In the genomic region with DNA sequence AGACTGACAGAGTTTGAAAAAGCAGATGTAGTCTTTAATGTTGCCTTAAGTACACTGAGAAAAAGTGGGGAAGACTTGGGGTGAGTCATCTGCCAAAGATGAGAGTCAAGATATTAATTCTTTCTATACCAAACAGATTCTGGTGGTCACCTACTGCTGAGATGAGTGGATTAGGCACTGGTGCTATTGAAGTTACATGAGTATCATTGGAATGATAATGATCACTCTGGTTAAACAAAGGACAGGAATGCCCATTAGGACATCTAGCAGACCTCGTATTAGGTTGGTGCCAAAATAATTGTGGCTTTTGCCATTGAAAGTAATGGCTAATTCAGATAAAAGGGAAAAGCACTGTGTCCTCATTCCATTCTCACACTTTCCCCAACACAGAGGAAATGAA, we compare ENCODE assay signal across 21 cellular contexts.
"Had no signal": no experiment of that assay in that cellular context is flagged by ENCODE, and none has a peak within 500 bp of the region (broad histone marks: within the 10 kb centered on the region; RNA-seq: fewer than 3 reads in every experiment).

No MANE protein-coding gene starts in this region.

- H3K27me3 Mint-ChIP-seq: activated CD4-positive, alpha-beta T cell treated with anti-CD3 and anti-CD28 coated beads, Interleukin-2, amount 10 ng/mL, durations not matched to agents 7 days and 5 days; activated naive CD8-positive, alpha-beta T cell had no signal

- H3K4me1 ChIP-seq: esophagus muscularis mucosa, gastroesophageal sphincter, prostate gland, right atrium auricular region, thyroid gland had no signal

- H3K9me3 ChIP-seq: esophagus muscularis mucosa, gastroesophageal sphincter, prostate gland, right atrium auricular region, thyroid gland had no signal

- H3K27me3 ChIP-seq: cardiac muscle cell, esophagus muscularis mucosa, gastroesophageal sphincter, right atrium auricular region, thyroid gland had no signal

- H3K27ac ChIP-seq: cardiac muscle cell, esophagus muscularis mucosa, gastroesophageal sphincter, prostate gland, right atrium auricular region, thyroid gland had no signal

- ATAC-seq: activated CD4-positive, CD25-positive, alpha-beta regulatory T cell treated with anti-CD3 and anti-CD28 coated beads, Interleukin-2, amount 50 U/mL, for 24 hours; gastroesophageal sphincter; left ventricle myocardium superior had no signal

- H3K4me3 ChIP-seq: cardiac muscle cell, esophagus muscularis mucosa, gastroesophageal sphincter, prostate gland, right atrium auricular region, thyroid gland had no signal

- DNase-seq: activated CD4-positive, alpha-beta T cell treated with anti-CD3 and anti-CD28 coated beads, Interleukin-2, amount 10 ng/mL, durations not matched to agents 7 days and 5 days; activated CD8-positive, alpha-beta memory T cell treated with anti-CD3 and anti-CD28 coated beads, Interleukin-2, amount 50 U/mL, for 4 hours; aorta; dermis blood vessel endothelial cell; effector memory CD4-positive, alpha-beta T cell; immature natural killer cell; left ventricle myocardium superior; stimulated activated CD4-positive, alpha-beta T cell treated with anti-CD3 and anti-CD28 coated beads, Interleukin-12 subunit alpha, Interleukin-12 subunit beta, amount 100 ng/mL, for 4 hours; stimulated activated CD4-positive, alpha-beta T cell treated with anti-CD3 and anti-CD28 coated beads, Interleukin-1b, Interleukin-23, amount 100 ng/mL, for 48 hours; stimulated activated CD8-positive, alpha-beta memory T cell treated with anti-CD3 and anti-CD28 coated beads, Interleukin-4, amount 100 ng/mL, for 48 hours; stimulated activated naive CD4-positive, alpha-beta T cell; T1000; thyroid gland had no signal

- H3K4me1 Mint-ChIP-seq: activated CD4-positive, alpha-beta T cell treated with anti-CD3 and anti-CD28 coated beads, Interleukin-2, amount 10 ng/mL, durations not matched to agents 7 days and 5 days; immature natural killer cell had no signal

- H3K4me3 Mint-ChIP-seq: activated CD4-positive, alpha-beta T cell treated with anti-CD3 and anti-CD28 coated beads, Interleukin-2, amount 10 ng/mL, durations not matched to agents 7 days and 5 days; activated naive CD8-positive, alpha-beta T cell; activated T-helper 1 cell treated with anti-CD3 and anti-CD28 coated beads, Interleukin-12 subunit alpha, Interleukin-12 subunit beta, Interleukin-2, Interleukin-4 antibody, amounts not matched to agents 30 ng/mL and 10 ng/mL and 1 ng/mL, durations not matched to agents 14 hours and 24 hours and 36 hours; immature natural killer cell had no signal

- H3K27ac Mint-ChIP-seq: activated CD4-positive, alpha-beta T cell treated with anti-CD3 and anti-CD28 coated beads, Interleukin-2, amount 10 ng/mL, durations not matched to agents 7 days and 5 days; activated naive CD8-positive, alpha-beta T cell; activated T-helper 1 cell treated with anti-CD3 and anti-CD28 coated beads, Interleukin-12 subunit alpha, Interleukin-12 subunit beta, Interleukin-2, Interleukin-4 antibody, amounts not matched to agents 30 ng/mL and 10 ng/mL and 1 ng/mL, durations not matched to agents 14 hours and 24 hours and 36 hours; immature natural killer cell had no signal

- H3K36me3 Mint-ChIP-seq: activated naive CD8-positive, alpha-beta T cell; immature natural killer cell had no signal

- H3K36me3 ChIP-seq: cardiac muscle cell, esophagus muscularis mucosa, gastroesophageal sphincter, prostate gland, right atrium auricular region, thyroid gland had no signal
